ENCODE assay signal across 1 cellular context in genomic region chr18:3525870-3526420, GRCh38.
TF ChIP-seq lines count a peak whose summit lies in the region.

No MANE protein-coding gene starts in this region.

TF ChIP-seq in GM12878, 131 proteins besides CTCF, POLR2A, EP300 and RAD21 (continued from another document):
- TF ChIP-seq, protein P1, sequence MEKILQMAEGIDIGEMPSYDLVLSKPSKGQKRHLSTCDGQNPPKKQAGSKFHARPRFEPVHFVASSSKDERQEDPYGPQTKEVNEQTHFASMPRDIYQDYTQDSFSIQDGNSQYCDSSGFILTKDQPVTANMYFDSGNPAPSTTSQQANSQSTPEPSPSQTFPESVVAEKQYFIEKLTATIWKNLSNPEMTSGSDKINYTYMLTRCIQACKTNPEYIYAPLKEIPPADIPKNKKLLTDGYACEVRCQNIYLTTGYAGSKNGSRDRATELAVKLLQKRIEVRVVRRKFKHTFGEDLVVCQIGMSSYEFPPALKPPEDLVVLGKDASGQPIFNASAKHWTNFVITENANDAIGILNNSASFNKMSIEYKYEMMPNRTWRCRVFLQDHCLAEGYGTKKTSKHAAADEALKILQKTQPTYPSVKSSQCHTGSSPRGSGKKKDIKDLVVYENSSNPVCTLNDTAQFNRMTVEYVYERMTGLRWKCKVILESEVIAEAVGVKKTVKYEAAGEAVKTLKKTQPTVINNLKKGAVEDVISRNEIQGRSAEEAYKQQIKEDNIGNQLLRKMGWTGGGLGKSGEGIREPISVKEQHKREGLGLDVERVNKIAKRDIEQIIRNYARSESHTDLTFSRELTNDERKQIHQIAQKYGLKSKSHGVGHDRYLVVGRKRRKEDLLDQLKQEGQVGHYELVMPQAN (conservative IDR thresholded peaks at IDR 0.05) = no peak
- TF ChIP-seq CREB1 (IDR thresholded peaks at IDR 0.05; ENCODE audit: low read depth) (0 out of 2 replicates have a peak, but pooled peaks have one; percentile 28), PAX5 (IDR thresholded peaks at IDR 0.05; ENCODE audit: borderline replicate concordance, low read depth, low read length) (peak; percentile 84; the same call in 1 of the 2 replicates), YY1 (IDR thresholded peaks at IDR 0.05; ENCODE audit: low read depth, low read length) (peak; percentile 48), ELK1 (IDR thresholded peaks at IDR 0.05; ENCODE audit: low read depth, low read length) (0 out of 2 replicates have a peak, but pooled peaks have one; percentile 30), ZZZ3 (IDR thresholded peaks at IDR 0.05; ENCODE audit: control insufficient read depth, insufficient read length, low read depth) (no peak), SPI1 (IDR thresholded peaks at IDR 0.05; ENCODE audit: borderline replicate concordance, insufficient read depth, low read depth, low read length) (peak; percentile 61; the same call in 1 of the 2 replicates), MYC (IDR thresholded peaks at IDR 0.05; ENCODE audit: insufficient read depth, insufficient read length, insufficient replicate concordance, low read length, severe bottlenecking) (no peak), EED (IDR thresholded peaks at IDR 0.05; ENCODE audit: low read depth) (peak; percentile 77), TCF7 (IDR thresholded peaks at IDR 0.05; ENCODE audit: borderline replicate concordance) (0 out of 2 replicates have a peak, but pooled peaks have one; percentile 24), JUNB (IDR thresholded peaks at IDR 0.05) (peak; percentile 20; the same call in 1 of the 2 replicates), ZSCAN29 (IDR thresholded peaks at IDR 0.05) (0 out of 2 replicates have a peak, but pooled peaks have one; percentile 65), CEBPB (IDR thresholded peaks at IDR 0.05; ENCODE audit: borderline replicate concordance in 1 of 2, low read depth in 2 of 2, low read length in 2 of 2) (no peak), TCF12 (IDR thresholded peaks at IDR 0.05; ENCODE audit: low read depth, low read length) (peak; percentile 25; the same call in 1 of the 2 replicates), RAD51 (IDR thresholded peaks at IDR 0.05) (no peak), HDAC6 (IDR thresholded peaks at IDR 0.05; ENCODE audit: unreplicated experiment) (no peak), IRF4 (IDR thresholded peaks at IDR 0.05; ENCODE audit: low read depth, low read length) (peak; percentile 76), SRF (IDR thresholded peaks at IDR 0.05; ENCODE audit: low read depth in 2 of 2, low read length in 2 of 2) (no peak), YBX1 (IDR thresholded peaks at IDR 0.05) (no peak), POLR2AphosphoS5 (IDR thresholded peaks at IDR 0.05; ENCODE audit: low read length) (peak; percentile 68), KDM1A (IDR thresholded peaks at IDR 0.05; ENCODE audit: borderline replicate concordance) (no peak), HCFC1 (IDR thresholded peaks at IDR 0.05; ENCODE audit: low read length) (no peak), BHLHE40 (IDR thresholded peaks at IDR 0.05; ENCODE audit: borderline replicate concordance in 1 of 2, low read depth in 2 of 2, low read length in 1 of 2) (peak; percentile 12 to 67; a peak in 3 of 4 replicates), ZNF384 (IDR thresholded peaks at IDR 0.05; ENCODE audit: borderline replicate concordance, low read depth, low read length) (no peak), SUPT20H (IDR thresholded peaks at IDR 0.05; ENCODE audit: borderline replicate concordance, control insufficient read depth, low read depth, low read length) (no peak), CBX3 (IDR thresholded peaks at IDR 0.05; ENCODE audit: borderline replicate concordance, low read depth) (no peak), ZNF592 (IDR thresholded peaks at IDR 0.05) (peak; percentile 21; the same call in 1 of the 2 replicates)
- TF ChIP-seq, protein P2, sequence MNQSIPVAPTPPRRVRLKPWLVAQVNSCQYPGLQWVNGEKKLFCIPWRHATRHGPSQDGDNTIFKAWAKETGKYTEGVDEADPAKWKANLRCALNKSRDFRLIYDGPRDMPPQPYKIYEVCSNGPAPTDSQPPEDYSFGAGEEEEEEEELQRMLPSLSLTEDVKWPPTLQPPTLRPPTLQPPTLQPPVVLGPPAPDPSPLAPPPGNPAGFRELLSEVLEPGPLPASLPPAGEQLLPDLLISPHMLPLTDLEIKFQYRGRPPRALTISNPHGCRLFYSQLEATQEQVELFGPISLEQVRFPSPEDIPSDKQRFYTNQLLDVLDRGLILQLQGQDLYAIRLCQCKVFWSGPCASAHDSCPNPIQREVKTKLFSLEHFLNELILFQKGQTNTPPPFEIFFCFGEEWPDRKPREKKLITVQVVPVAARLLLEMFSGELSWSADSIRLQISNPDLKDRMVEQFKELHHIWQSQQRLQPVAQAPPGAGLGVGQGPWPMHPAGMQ (IDR thresholded peaks at IDR 0.05; ENCODE audit: borderline replicate concordance) = no peak
- TF ChIP-seq, protein P3, sequence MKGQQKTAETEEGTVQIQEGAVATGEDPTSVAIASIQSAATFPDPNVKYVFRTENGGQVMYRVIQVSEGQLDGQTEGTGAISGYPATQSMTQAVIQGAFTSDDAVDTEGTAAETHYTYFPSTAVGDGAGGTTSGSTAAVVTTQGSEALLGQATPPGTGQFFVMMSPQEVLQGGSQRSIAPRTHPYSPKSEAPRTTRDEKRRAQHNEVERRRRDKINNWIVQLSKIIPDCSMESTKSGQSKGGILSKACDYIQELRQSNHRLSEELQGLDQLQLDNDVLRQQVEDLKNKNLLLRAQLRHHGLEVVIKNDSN (IDR thresholded peaks at IDR 0.05; ENCODE audit: borderline replicate concordance, extremely low read length, insufficient read depth, low read depth, low read length) = no peak
- TF ChIP-seq, protein P4, sequence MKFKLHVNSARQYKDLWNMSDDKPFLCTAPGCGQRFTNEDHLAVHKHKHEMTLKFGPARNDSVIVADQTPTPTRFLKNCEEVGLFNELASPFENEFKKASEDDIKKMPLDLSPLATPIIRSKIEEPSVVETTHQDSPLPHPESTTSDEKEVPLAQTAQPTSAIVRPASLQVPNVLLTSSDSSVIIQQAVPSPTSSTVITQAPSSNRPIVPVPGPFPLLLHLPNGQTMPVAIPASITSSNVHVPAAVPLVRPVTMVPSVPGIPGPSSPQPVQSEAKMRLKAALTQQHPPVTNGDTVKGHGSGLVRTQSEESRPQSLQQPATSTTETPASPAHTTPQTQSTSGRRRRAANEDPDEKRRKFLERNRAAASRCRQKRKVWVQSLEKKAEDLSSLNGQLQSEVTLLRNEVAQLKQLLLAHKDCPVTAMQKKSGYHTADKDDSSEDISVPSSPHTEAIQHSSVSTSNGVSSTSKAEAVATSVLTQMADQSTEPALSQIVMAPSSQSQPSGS (IDR thresholded peaks at IDR 0.05; ENCODE audit: low read length) = peak; percentile 66; the same call in 1 of the 2 replicates
- TF ChIP-seq, protein P5, sequence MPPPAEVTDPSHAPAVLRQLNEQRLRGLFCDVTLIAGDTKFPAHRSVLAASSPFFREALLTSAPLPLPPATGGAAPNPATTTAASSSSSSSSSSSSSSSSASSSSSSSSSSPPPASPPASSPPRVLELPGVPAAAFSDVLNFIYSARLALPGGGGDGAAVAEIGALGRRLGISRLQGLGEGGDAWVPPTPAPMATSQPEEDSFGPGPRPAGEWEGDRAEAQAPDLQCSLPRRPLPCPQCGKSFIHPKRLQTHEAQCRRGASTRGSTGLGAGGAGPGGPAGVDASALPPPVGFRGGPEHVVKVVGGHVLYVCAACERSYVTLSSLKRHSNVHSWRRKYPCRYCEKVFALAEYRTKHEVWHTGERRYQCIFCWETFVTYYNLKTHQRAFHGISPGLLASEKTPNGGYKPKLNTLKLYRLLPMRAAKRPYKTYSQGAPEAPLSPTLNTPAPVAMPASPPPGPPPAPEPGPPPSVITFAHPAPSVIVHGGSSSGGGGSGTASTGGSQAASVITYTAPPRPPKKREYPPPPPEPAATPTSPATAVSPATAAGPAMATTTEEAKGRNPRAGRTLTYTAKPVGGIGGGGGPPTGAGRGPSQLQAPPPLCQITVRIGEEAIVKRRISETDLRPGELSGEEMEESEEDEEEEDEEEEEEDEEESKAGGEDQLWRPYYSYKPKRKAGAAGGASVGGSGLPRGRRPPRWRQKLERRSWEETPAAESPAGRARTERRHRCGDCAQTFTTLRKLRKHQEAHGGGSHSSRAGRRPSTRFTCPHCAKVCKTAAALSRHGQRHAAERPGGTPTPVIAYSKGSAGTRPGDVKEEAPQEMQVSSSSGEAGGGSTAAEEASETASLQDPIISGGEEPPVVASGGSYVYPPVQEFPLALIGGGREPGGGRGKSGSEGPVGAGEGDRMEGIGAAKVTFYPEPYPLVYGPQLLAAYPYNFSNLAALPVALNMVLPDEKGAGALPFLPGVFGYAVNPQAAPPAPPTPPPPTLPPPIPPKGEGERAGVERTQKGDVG (CRISPR knock-in tag; IDR thresholded peaks at IDR 0.05) = no peak
- TF ChIP-seq, protein P6, sequence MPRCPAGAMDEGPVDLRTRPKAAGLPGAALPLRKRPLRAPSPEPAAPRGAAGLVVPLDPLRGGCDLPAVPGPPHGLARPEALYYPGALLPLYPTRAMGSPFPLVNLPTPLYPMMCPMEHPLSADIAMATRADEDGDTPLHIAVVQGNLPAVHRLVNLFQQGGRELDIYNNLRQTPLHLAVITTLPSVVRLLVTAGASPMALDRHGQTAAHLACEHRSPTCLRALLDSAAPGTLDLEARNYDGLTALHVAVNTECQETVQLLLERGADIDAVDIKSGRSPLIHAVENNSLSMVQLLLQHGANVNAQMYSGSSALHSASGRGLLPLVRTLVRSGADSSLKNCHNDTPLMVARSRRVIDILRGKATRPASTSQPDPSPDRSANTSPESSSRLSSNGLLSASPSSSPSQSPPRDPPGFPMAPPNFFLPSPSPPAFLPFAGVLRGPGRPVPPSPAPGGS (IDR thresholded peaks at IDR 0.05; ENCODE audit: borderline replicate concordance, insufficient read depth, low read depth, low read length, poor library complexity, severe bottlenecking) = peak; percentile 46
- TF ChIP-seq, protein P7, sequence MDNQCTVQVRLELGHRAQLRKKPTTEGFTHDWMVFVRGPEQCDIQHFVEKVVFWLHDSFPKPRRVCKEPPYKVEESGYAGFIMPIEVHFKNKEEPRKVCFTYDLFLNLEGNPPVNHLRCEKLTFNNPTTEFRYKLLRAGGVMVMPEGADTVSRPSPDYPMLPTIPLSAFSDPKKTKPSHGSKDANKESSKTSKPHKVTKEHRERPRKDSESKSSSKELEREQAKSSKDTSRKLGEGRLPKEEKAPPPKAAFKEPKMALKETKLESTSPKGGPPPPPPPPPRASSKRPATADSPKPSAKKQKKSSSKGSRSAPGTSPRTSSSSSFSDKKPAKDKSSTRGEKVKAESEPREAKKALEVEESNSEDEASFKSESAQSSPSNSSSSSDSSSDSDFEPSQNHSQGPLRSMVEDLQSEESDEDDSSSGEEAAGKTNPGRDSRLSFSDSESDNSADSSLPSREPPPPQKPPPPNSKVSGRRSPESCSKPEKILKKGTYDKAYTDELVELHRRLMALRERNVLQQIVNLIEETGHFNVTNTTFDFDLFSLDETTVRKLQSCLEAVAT (IDR thresholded peaks at IDR 0.05) = peak; percentile 58; the same call in 1 of the 2 replicates
- TF ChIP-seq, protein P8, sequence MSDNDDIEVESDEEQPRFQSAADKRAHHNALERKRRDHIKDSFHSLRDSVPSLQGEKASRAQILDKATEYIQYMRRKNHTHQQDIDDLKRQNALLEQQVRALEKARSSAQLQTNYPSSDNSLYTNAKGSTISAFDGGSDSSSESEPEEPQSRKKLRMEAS (IDR thresholded peaks at IDR 0.05; ENCODE audit: low read depth, low read length) = no peak
- TF ChIP-seq, protein P9, sequence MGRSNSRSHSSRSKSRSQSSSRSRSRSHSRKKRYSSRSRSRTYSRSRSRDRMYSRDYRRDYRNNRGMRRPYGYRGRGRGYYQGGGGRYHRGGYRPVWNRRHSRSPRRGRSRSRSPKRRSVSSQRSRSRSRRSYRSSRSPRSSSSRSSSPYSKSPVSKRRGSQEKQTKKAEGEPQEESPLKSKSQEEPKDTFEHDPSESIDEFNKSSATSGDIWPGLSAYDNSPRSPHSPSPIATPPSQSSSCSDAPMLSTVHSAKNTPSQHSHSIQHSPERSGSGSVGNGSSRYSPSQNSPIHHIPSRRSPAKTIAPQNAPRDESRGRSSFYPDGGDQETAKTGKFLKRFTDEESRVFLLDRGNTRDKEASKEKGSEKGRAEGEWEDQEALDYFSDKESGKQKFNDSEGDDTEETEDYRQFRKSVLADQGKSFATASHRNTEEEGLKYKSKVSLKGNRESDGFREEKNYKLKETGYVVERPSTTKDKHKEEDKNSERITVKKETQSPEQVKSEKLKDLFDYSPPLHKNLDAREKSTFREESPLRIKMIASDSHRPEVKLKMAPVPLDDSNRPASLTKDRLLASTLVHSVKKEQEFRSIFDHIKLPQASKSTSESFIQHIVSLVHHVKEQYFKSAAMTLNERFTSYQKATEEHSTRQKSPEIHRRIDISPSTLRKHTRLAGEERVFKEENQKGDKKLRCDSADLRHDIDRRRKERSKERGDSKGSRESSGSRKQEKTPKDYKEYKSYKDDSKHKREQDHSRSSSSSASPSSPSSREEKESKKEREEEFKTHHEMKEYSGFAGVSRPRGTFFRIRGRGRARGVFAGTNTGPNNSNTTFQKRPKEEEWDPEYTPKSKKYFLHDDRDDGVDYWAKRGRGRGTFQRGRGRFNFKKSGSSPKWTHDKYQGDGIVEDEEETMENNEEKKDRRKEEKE (IDR thresholded peaks at IDR 0.05) = no peak
